Comparison of ENCODE assay signal across 1 cellular context in the genomic region with DNA sequence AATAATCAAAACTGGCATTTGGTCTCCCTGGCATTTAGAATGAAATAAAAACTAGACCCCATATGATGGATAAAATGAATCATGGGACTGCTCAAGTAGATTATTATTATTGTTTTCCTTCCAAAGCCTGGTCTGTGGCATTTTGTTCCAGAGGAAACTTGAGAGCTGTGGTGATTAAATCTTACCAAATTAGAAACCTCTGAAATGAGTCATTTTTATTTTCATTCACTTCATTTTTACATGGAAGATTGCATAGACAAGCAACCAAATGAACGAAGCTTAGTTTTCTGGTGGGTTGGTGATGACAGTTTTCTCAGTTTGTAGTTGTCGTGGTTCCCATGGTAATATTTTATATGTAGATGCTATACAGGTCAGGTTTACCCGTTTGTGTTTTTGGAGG.
A peak's percentile ranks its signal among the peaks of the same experiment; 100 is the strongest.
TF ChIP-seq lines count a peak whose summit lies in the region.

No MANE protein-coding gene starts in this region.

TF ChIP-seq in GM12878, 131 proteins besides CTCF, POLR2A, EP300 and RAD21:
- TF ChIP-seq IKZF2 (IDR thresholded peaks at IDR 0.05) (peak in 1 of 2 experiments; percentile 45; a peak in 1 of 4 replicates), RUNX3 (IDR thresholded peaks at IDR 0.05; ENCODE audit: low read length) (peak; percentile 30; the same call in 1 of the 2 replicates), BMI1 (IDR thresholded peaks at IDR 0.05; ENCODE audit: borderline replicate concordance) (0 out of 2 replicates have a peak, but pooled peaks have one; percentile 27), NFIC (IDR thresholded peaks at IDR 0.05; ENCODE audit: low read depth, low read length) (0 out of 2 replicates have a peak, but pooled peaks have one; percentile 45), JUNB (IDR thresholded peaks at IDR 0.05) (peak; percentile 75), PAX8 (IDR thresholded peaks at IDR 0.05) (no peak)
- TF ChIP-seq, protein P1, sequence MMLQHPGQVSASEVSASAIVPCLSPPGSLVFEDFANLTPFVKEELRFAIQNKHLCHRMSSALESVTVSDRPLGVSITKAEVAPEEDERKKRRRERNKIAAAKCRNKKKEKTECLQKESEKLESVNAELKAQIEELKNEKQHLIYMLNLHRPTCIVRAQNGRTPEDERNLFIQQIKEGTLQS (IDR thresholded peaks at IDR 0.05; ENCODE audit: borderline replicate concordance, extremely low read depth, low read depth, low read length): no peak
